In the genomic region with DNA sequence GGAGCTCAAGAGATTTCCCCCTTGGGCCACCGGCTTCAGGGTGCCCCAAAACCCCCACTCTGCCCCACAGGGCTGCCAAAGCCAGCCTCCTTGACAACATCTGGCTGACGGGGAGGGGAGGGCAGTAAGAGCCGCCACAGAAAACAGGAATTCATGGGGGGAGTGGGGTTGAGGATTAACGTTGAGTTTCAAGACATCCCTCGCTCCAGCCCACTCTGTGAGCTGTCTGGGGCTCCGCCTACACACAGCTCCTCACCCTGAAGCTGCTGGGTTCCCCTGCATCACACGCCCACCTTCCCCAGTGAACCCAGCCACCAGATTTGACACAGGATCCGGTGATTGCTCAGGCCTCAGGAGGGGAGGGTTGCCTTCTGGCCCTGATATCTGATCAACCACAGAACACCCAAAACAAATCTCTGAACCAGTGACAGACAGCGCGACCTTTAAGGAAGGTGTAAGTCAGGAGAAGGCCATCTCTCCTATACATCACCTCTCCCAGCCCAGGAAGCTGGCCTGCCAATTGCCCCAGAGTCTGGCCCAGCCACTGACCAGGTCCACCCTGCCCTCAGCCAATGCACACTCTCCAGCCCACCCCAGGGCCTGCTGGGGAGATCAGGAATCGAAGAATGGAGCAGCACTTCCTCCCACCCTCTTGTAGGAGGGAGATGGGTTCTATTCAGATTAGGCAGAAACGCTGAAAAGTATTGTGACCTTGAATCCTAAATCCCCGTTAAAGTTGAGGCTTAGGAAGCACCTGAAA, we compare ENCODE assay signal across 8 cellular contexts.
DNase-seq lines count a peak whose midpoint lies in the region; ATAC-seq lines count a peak whose summit lies in the region.

No MANE protein-coding gene starts in this region.

- ATAC-seq in GM18873 (IDR thresholded peaks at IDR 0.05; ENCODE audit: low FRiP score, unreplicated experiment) (peak; percentile 41), HG02885 (IDR thresholded peaks at IDR 0.05; ENCODE audit: poor library complexity, unreplicated experiment) (peak; percentile 78)

- in situ Hi-C loops in ACHN (cut with HindIII; ENCODE audit: low pct_ligation_motif_present, low pct_unique_long_range_greater_than_20kb, low sequenced_read_pairs) = no loop called here

- DNase-seq in activated CD4-positive, alpha-beta T cell treated with anti-CD3 and anti-CD28 coated beads, Interleukin-2, amount 50 U/mL, for 24 hours (ENCODE audit: low read depth in 1 of 2, low spot score in 1 of 2) = peak; percentile 28 to 52
- DNase-seq in posterior vena cava (ENCODE audit: low spot score) (peak; percentile 57), KG1 (lab: John Stamatoyannopoulos, UW) (no peak), GOT3 (lab: John Stamatoyannopoulos, UW) (no peak), ACHN (no peak), GF-D8 (lab: John Stamatoyannopoulos, UW) (no peak)

- intact Hi-C loops in posterior vena cava (cut with DNase I) = loop anchor here in 1 of 2 donors (5.0 kb wide), 1 partner anchor 266 kb away; no protein-coding TSS in a partner anchor

Comparison
In these comparisons a context has a peak if more than half of its experiments do, and no peak if none do; other contexts are left out.
1. DNase-seq: peak in activated CD4-positive, alpha-beta T cell treated with anti-CD3 and anti-CD28 coated beads, Interleukin-2, amount 50 U/mL, for 24 hours (2 of 2) and posterior vena cava (single experiment); none in KG1 (single experiment), GOT3 (single experiment), ACHN (single experiment) and GF-D8 (single experiment).